In the genomic region with DNA sequence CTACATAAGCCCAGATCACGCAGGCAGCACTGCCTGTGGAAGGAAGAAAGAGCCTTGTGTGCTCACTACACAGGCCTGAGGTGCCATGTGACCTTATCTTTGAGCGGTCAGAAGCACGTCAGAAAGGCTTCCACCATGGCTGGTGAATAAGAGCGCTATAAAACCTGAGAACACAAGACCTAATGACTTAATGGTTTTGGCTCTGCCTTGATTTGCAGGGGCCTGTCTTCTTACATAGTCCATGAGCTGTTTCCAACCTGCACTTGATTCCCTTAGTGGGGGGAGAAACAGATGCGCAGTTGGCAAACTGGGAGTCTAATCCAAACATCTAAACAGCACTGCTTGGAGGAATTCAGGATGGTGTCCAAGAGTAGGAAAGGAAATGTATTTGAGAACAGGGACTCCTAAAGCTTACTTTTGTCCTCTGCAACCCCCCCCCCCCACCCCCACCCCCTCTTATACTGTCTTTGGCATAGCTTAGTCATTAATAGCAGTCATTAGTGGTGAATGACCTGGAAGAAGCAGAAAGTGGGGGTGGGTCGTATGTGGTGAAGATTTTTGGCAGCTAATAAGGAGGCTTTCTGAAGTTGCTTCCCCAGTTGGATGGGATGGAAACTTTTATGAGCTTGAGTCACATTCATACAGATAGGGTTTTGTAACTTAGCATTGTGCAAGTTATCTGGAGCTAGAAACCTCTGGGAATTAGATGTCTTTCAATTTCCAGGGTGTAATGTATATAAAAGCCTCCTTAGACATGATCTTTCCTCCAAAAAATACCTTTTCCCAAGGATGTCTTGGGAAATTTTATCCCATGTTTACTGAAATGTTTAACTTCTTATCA, we compare ENCODE assay signal across 11 cellular contexts.
DNase-seq lines count a peak whose midpoint lies in the region; ATAC-seq and TF ChIP-seq lines count a peak whose summit lies in the region.
"Had no signal": no experiment of that assay in that cellular context is flagged by ENCODE, and none has a peak within 500 bp of the region (broad histone marks: within the 10 kb centered on the region; RNA-seq: fewer than 3 reads in every experiment).

No MANE protein-coding gene starts in this region.

- H3K79me1 ChIP-seq in neuronal stem cell (ENCODE audit: low read depth, low read length), result no peaks in the 10 kb centered on the region

- ATAC-seq in GM19463 (IDR thresholded peaks at IDR 0.05; ENCODE audit: unreplicated experiment), result no peak
- no peak for ATAC-seq in aorta (ENCODE audit: low FRiP score)
- ATAC-seq in HG02852 (IDR thresholded peaks at IDR 0.05; ENCODE audit: unreplicated experiment), result no peak
- ATAC-seq: activated T-cell treated with anti-CD3 and anti-CD28 coated beads, Interleukin-2, amount 50 U/mL, for 4 hours had no signal

- TF ChIP-seq POLR2A in NB4 (IDR thresholded peaks at IDR 0.05; ENCODE audit: extremely low read depth, insufficient read length), result no peak

- no peak overlapping the region for H3K14ac ChIP-seq in neuronal stem cell (ENCODE audit: low read length)

- H2AK5ac ChIP-seq in neuronal stem cell (ENCODE audit: low read depth, low read length), result no peak overlapping the region

- H3K36me3 ChIP-seq in neuronal stem cell (replicated peaks in 1 of 2; ENCODE audit: control insufficient read depth in 2 of 2, insufficient read depth in 2 of 2, low read length in 2 of 2) (no peaks in the 10 kb centered on the region), aorta (ENCODE audit: control insufficient read depth in 1 of 2, insufficient read depth in 2 of 2, low read length in 1 of 2) (no peaks in the 10 kb centered on the region)

- H3K4me1 ChIP-seq in neuronal stem cell (ENCODE audit: control insufficient read depth in 2 of 2, insufficient read depth in 1 of 2, low read depth in 1 of 2, low read length in 2 of 2) (peaks cover 0 to 2% of the 10 kb centered on the region in 2 donors), aorta (ENCODE audit: control insufficient read depth in 1 of 2, insufficient read depth in 2 of 2, low read length in 2 of 2) (no peaks in the 10 kb centered on the region)

- no peak overlapping the region for H2AFZ ChIP-seq in neuronal stem cell (ENCODE audit: low read length)

- peak; percentile 99 for DNase-seq in AG10803 (ENCODE audit: low read depth)
- peak; percentile 13 for DNase-seq in NB4 (ENCODE audit: low read depth)
- DNase-seq in fibroblast of gingiva (ENCODE audit: low read depth), result peak; percentile 86
- no peak for DNase-seq in neuronal stem cell (ENCODE audit: low spot score)
- DNase-seq in NCI-H2107 (lab: John Stamatoyannopoulos, UW), result no peak
- DNase-seq in aorta, result no peak
- DNase-seq: activated T-cell treated with anti-CD3 and anti-CD28 coated beads, Interleukin-2, amount 50 U/mL, for 4 hours; CD4-positive, alpha-beta T cell; NCI-H1105 treated with DMSO at 0.1 percent for 48 hours had no signal

- no peak overlapping the region for H4K8ac ChIP-seq in neuronal stem cell (ENCODE audit: low read depth, low read length)

- intact Hi-C loops in aorta (cut with DNase I), result no loop called here

- H3K9me3 ChIP-seq in neuronal stem cell (replicated peaks in 1 of 2; ENCODE audit: control insufficient read depth in 2 of 2, insufficient read depth in 1 of 2, low read depth in 1 of 2, low read length in 2 of 2) (peaks cover 0 to 1% of the 10 kb centered on the region in 2 donors), aorta (ENCODE audit: control insufficient read depth, low read length) (no peaks in the 10 kb centered on the region)

- no peak overlapping the region for H2BK15ac ChIP-seq in neuronal stem cell (ENCODE audit: low read length)

- no peak overlapping the region for H3K4me2 ChIP-seq in neuronal stem cell (ENCODE audit: insufficient read depth, low read length, poor library complexity, severe bottlenecking)

- H3K27ac ChIP-seq in neuronal stem cell (replicated peaks; ENCODE audit: low read length) (no peak overlapping the region), aorta (ENCODE audit: low read depth in 1 of 2, low read length in 2 of 2) (no peak overlapping the region)

- H3K9ac ChIP-seq in neuronal stem cell (ENCODE audit: low read depth, low read length, poor library complexity), result no peak overlapping the region

- H2BK120ac ChIP-seq in neuronal stem cell (ENCODE audit: low read depth, low read length), result no peak overlapping the region

- no peak overlapping the region for H2BK12ac ChIP-seq in neuronal stem cell (ENCODE audit: low read length)

- H3K4me3 ChIP-seq in AG10803 (ENCODE audit: low read length), result no peak overlapping the region
- no peak overlapping the region for H3K4me3 ChIP-seq in NB4 (ENCODE audit: low read depth, low read length)
- H3K4me3 ChIP-seq in neuronal stem cell (ENCODE audit: low read length in 2 of 2), result no peak overlapping the region
- H3K4me3 ChIP-seq in aorta (ENCODE audit: low read length in 2 of 2), result no peak overlapping the region

- H2BK5ac ChIP-seq in neuronal stem cell (ENCODE audit: low read length), result no peak overlapping the region

- H3K18ac ChIP-seq in neuronal stem cell (ENCODE audit: low read length), result peak overlapping the region; percentile 24

- no peak overlapping the region for H3K23ac ChIP-seq in neuronal stem cell (ENCODE audit: low read depth, low read length, poor library complexity)

- WGBS in neuronal stem cell (ENCODE audit: extremely low coverage in 2 of 2, insufficient read length in 2 of 2, insufficient replicate concordance in 1 of 2), 2 donors, result no CpG with 5 or more reads among the region's 6 CpGs
- WGBS in aorta, 2 donors, result 83 to 91% methylated on average over 6 of the region's 6 CpGs

- no peak overlapping the region for H4K91ac ChIP-seq in neuronal stem cell (ENCODE audit: low read depth, low read length, poor library complexity)

- H3K4ac ChIP-seq in neuronal stem cell (ENCODE audit: low read length), result no peak overlapping the region

- no peak for TF ChIP-seq CTCF in AG10803 (conservative IDR thresholded peaks at IDR 0.05; ENCODE audit: low read length)
- no peak for TF ChIP-seq CTCF in NB4 (IDR thresholded peaks at IDR 0.05; ENCODE audit: low read depth, low read length)

- H3K27me3 ChIP-seq in neuronal stem cell (ENCODE audit: control insufficient read depth in 3 of 3, insufficient read depth in 3 of 3, low read depth in 1 of 3, low read length in 3 of 3), result no peaks in the 10 kb centered on the region
- no peaks in the 10 kb centered on the region for H3K27me3 ChIP-seq in aorta (ENCODE audit: control insufficient read depth in 1 of 2, insufficient read depth in 2 of 2, low read length in 1 of 2)

Comparison
In these comparisons a context has a peak if more than half of its experiments do, and no peak if none do; other contexts are left out.
1. DNase-seq: peak in AG10803 (single experiment), NB4 (single experiment) and fibroblast of gingiva (single experiment); none in neuronal stem cell (single experiment), NCI-H2107 (single experiment) and aorta (0 of 2).